ENCODE assay signal across 1 cellular context in the genomic region with DNA sequence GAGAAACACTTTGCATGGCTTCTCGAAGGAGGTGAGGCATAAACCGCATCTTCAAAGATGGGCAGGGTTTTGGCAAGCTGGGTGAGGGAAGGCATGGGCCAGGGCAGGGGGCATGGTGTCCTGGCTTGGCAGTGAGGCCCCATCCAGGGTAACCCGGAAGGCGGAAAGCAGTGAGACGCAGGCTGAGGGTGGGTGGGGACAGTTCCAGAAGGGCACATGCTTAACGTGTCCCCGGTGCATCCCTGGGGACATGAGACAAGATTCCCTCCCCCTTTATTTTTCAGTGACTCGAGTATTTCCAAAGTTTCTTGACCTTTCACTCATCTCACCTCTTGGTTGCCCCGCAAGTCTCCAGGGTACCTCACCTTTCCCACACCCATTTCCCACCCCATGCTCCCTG.
TF ChIP-seq lines count a peak whose summit lies in the region.

No MANE protein-coding gene starts in this region.

TF ChIP-seq in GM23338, 12 proteins besides CTCF, POLR2A, EP300 and RAD21:
- TF ChIP-seq POLR2AphosphoS5 (IDR thresholded peaks at IDR 0.05; ENCODE audit: low read depth): no peak
- TF ChIP-seq ZNF114 (CRISPR knock-in tag; IDR thresholded peaks at IDR 0.05): no peak
- TF ChIP-seq, protein P1, sequence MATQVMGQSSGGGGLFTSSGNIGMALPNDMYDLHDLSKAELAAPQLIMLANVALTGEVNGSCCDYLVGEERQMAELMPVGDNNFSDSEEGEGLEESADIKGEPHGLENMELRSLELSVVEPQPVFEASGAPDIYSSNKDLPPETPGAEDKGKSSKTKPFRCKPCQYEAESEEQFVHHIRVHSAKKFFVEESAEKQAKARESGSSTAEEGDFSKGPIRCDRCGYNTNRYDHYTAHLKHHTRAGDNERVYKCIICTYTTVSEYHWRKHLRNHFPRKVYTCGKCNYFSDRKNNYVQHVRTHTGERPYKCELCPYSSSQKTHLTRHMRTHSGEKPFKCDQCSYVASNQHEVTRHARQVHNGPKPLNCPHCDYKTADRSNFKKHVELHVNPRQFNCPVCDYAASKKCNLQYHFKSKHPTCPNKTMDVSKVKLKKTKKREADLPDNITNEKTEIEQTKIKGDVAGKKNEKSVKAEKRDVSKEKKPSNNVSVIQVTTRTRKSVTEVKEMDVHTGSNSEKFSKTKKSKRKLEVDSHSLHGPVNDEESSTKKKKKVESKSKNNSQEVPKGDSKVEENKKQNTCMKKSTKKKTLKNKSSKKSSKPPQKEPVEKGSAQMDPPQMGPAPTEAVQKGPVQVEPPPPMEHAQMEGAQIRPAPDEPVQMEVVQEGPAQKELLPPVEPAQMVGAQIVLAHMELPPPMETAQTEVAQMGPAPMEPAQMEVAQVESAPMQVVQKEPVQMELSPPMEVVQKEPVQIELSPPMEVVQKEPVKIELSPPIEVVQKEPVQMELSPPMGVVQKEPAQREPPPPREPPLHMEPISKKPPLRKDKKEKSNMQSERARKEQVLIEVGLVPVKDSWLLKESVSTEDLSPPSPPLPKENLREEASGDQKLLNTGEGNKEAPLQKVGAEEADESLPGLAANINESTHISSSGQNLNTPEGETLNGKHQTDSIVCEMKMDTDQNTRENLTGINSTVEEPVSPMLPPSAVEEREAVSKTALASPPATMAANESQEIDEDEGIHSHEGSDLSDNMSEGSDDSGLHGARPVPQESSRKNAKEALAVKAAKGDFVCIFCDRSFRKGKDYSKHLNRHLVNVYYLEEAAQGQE (IDR thresholded peaks at IDR 0.05; ENCODE audit: unreplicated experiment): no peak
- TF ChIP-seq ZNF331 (CRISPR knock-in tag; IDR thresholded peaks at IDR 0.05; ENCODE audit: low read depth): no peak
- TF ChIP-seq JUNB (IDR thresholded peaks at IDR 0.05; ENCODE audit: unreplicated experiment): no peak
- no peak for TF ChIP-seq EZH2phosphoT487 (IDR thresholded peaks at IDR 0.05; ENCODE audit: unreplicated experiment)
